ENCODE assay signal across 1 cellular context in genomic region chr19:388691-389090, GRCh38.
TF ChIP-seq lines count a peak whose summit lies in the region.

No MANE protein-coding gene starts in this region.

TF ChIP-seq in H1, 55 proteins besides CTCF, POLR2A, EP300 and RAD21:
- TF ChIP-seq ZNF274 (IDR thresholded peaks at IDR 0.05; ENCODE audit: borderline replicate concordance, extremely low read depth, low read length) (no peak), ASH2L (IDR thresholded peaks at IDR 0.05; ENCODE audit: low read length) (no peak), PHF8 (conservative IDR thresholded peaks at IDR 0.05; ENCODE audit: low read depth, low read length) (no peak), EGR1 (IDR thresholded peaks at IDR 0.05; ENCODE audit: borderline replicate concordance, low read depth, low read length) (no peak), SIN3A (conservative IDR thresholded peaks at IDR 0.05 in 1 of 2, IDR thresholded peaks at IDR 0.05 in 1 of 2; ENCODE audit: low read depth in 1 of 2, low read length in 2 of 2) (no peak), ATF2 (IDR thresholded peaks at IDR 0.05; ENCODE audit: low read length) (no peak), RXRA (IDR thresholded peaks at IDR 0.05; ENCODE audit: insufficient read depth, low read depth, low read length) (no peak), SP2 (IDR thresholded peaks at IDR 0.05; ENCODE audit: low read length) (no peak), CTBP2 (IDR thresholded peaks at IDR 0.05; ENCODE audit: borderline replicate concordance, insufficient read depth, insufficient read length, low read length) (no peak), KDM1A (IDR thresholded peaks at IDR 0.05; ENCODE audit: borderline replicate concordance, low read length) (no peak), CBX8 (IDR thresholded peaks at IDR 0.05; ENCODE audit: borderline replicate concordance, low read depth, low read length) (no peak), KDM4A (IDR thresholded peaks at IDR 0.05; ENCODE audit: low read depth, low read length, severe bottlenecking) (no peak), MAX (IDR thresholded peaks at IDR 0.05) (no peak), NANOG (IDR thresholded peaks at IDR 0.05; ENCODE audit: insufficient read depth, low read depth, low read length, poor library complexity, severe bottlenecking) (no peak), HDAC6 (IDR thresholded peaks at IDR 0.05; ENCODE audit: low read depth, low read length) (no peak), SAP30 (IDR thresholded peaks at IDR 0.05; ENCODE audit: insufficient read depth, insufficient replicate concordance, low read length) (no peak), BRCA1 (IDR thresholded peaks at IDR 0.05; ENCODE audit: low read depth, low read length) (no peak), EZH2 (IDR thresholded peaks at IDR 0.05; ENCODE audit: low read depth, low read length, severe bottlenecking) (no peak)
- TF ChIP-seq, protein P1, sequence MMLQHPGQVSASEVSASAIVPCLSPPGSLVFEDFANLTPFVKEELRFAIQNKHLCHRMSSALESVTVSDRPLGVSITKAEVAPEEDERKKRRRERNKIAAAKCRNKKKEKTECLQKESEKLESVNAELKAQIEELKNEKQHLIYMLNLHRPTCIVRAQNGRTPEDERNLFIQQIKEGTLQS (IDR thresholded peaks at IDR 0.05; ENCODE audit: insufficient read depth, low read depth, low read length) = no peak
